In genomic region chr1:44832068-44832700, GRCh38 we compare ENCODE assay signal across 1 cellular context.
TF ChIP-seq lines count a peak whose summit lies in the region.

No MANE protein-coding gene starts in this region.

TF ChIP-seq in WTC11, 78 proteins besides CTCF, POLR2A, EP300 and RAD21:
- TF ChIP-seq, protein P1, sequence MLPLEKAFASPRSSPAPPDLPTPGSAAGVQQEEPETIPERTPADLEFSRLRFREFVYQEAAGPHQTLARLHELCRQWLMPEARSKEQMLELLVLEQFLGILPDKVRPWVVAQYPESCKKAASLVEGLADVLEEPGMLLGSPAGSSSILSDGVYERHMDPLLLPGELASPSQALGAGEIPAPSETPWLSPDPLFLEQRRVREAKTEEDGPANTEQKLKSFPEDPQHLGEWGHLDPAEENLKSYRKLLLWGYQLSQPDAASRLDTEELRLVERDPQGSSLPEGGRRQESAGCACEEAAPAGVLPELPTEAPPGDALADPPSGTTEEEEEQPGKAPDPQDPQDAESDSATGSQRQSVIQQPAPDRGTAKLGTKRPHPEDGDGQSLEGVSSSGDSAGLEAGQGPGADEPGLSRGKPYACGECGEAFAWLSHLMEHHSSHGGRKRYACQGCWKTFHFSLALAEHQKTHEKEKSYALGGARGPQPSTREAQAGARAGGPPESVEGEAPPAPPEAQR (CRISPR knock-in tag; IDR thresholded peaks at IDR 0.05) = no peak
- no peak for TF ChIP-seq MLX (CRISPR knock-in tag; IDR thresholded peaks at IDR 0.05)
- no peak for TF ChIP-seq IRF1 (CRISPR knock-in tag; IDR thresholded peaks at IDR 0.05)
- TF ChIP-seq, protein P2, sequence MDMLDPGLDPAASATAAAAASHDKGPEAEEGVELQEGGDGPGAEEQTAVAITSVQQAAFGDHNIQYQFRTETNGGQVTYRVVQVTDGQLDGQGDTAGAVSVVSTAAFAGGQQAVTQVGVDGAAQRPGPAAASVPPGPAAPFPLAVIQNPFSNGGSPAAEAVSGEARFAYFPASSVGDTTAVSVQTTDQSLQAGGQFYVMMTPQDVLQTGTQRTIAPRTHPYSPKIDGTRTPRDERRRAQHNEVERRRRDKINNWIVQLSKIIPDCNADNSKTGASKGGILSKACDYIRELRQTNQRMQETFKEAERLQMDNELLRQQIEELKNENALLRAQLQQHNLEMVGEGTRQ (CRISPR knock-in tag; IDR thresholded peaks at IDR 0.05) = no peak
- TF ChIP-seq ATF1 (CRISPR knock-in tag; IDR thresholded peaks at IDR 0.05) = no peak
- no peak for TF ChIP-seq ZNF396 (CRISPR knock-in tag; IDR thresholded peaks at IDR 0.05; ENCODE audit: borderline replicate concordance)
- TF ChIP-seq ZBTB21 (CRISPR knock-in tag; IDR thresholded peaks at IDR 0.05; ENCODE audit: borderline replicate concordance) = no peak
- TF ChIP-seq, protein P3, sequence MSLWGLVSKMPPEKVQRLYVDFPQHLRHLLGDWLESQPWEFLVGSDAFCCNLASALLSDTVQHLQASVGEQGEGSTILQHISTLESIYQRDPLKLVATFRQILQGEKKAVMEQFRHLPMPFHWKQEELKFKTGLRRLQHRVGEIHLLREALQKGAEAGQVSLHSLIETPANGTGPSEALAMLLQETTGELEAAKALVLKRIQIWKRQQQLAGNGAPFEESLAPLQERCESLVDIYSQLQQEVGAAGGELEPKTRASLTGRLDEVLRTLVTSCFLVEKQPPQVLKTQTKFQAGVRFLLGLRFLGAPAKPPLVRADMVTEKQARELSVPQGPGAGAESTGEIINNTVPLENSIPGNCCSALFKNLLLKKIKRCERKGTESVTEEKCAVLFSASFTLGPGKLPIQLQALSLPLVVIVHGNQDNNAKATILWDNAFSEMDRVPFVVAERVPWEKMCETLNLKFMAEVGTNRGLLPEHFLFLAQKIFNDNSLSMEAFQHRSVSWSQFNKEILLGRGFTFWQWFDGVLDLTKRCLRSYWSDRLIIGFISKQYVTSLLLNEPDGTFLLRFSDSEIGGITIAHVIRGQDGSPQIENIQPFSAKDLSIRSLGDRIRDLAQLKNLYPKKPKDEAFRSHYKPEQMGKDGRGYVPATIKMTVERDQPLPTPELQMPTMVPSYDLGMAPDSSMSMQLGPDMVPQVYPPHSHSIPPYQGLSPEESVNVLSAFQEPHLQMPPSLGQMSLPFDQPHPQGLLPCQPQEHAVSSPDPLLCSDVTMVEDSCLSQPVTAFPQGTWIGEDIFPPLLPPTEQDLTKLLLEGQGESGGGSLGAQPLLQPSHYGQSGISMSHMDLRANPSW (CRISPR knock-in tag; conservative IDR thresholded peaks at IDR 0.05; ENCODE audit: low read depth) = no peak
- no peak for TF ChIP-seq EMX1 (CRISPR knock-in tag; IDR thresholded peaks at IDR 0.05)
- TF ChIP-seq ZBTB43 (CRISPR knock-in tag; IDR thresholded peaks at IDR 0.05) = no peak
- TF ChIP-seq, protein P4, sequence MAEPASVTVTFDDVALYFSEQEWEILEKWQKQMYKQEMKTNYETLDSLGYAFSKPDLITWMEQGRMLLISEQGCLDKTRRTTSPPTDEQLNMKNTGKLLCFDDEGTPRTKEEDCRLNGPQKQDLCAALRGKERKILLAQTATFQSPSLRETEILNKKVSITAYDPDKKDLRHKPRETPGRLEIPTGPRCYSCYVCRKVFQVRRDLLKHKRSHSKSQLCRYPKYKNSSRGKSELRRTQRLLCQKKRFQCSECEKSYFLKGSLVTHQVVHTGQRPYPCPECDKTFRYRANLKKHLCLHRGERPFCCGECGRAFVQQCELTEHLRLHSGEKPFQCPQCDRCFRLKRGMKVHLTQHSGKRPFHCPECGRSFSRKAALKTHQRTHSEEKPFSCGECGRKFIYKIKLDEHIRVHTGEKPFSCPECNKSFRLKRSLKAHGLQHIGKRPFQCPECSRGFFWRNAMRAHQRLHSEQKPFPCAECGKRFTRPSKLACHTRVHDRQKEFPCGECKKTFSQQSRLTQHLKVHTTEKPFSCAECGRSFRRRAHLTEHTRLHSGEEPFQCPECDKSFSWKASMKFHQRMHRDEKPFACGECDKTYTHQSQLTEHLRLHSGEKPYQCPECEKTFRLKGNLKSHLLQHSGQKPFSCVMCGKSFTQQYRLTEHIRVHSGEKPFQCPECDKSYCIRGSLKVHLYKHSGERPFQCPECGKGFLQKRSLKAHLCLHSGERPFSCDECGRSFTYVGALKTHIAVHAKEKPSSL (CRISPR knock-in tag; conservative IDR thresholded peaks at IDR 0.05) = no peak
- TF ChIP-seq GABPB1 (CRISPR knock-in tag; IDR thresholded peaks at IDR 0.05) = no peak
- TF ChIP-seq ZNF121 (CRISPR knock-in tag; IDR thresholded peaks at IDR 0.05) = no peak
- TF ChIP-seq FOXP4 (CRISPR knock-in tag; IDR thresholded peaks at IDR 0.05) = no peak
- no peak for TF ChIP-seq ZNF281 (CRISPR knock-in tag; IDR thresholded peaks at IDR 0.05)
- TF ChIP-seq, protein P5, sequence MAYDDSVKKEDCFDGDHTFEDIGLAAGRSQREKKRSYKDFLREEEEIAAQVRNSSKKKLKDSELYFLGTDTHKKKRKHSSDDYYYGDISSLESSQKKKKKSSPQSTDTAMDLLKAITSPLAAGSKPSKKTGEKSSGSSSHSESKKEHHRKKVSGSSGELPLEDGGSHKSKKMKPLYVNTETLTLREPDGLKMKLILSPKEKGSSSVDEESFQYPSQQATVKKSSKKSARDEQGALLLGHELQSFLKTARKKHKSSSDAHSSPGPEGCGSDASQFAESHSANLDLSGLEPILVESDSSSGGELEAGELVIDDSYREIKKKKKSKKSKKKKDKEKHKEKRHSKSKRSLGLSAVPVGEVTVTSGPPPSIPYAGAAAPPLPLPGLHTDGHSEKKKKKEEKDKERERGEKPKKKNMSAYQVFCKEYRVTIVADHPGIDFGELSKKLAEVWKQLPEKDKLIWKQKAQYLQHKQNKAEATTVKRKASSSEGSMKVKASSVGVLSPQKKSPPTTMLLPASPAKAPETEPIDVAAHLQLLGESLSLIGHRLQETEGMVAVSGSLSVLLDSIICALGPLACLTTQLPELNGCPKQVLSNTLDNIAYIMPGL (CRISPR knock-in tag; IDR thresholded peaks at IDR 0.05) = no peak
- TF ChIP-seq FOXP1 (CRISPR knock-in tag; IDR thresholded peaks at IDR 0.05; ENCODE audit: borderline replicate concordance) = no peak
- no peak for TF ChIP-seq GTF2I (CRISPR knock-in tag; conservative IDR thresholded peaks at IDR 0.05)
TF ChIP-seq in WTC11: peak in this region for 0.
